In genomic region chr2:97490141-97490540, GRCh38 we compare ENCODE assay signal across 8 cellular contexts.
DNase-seq lines count a peak whose midpoint lies in the region; ATAC-seq and TF ChIP-seq lines count a peak whose summit lies in the region.
"Not testable (repeated sequence)": the region's sequence is repeated elsewhere in the genome, so short reads cannot be mapped to it uniquely, and the experiment has no call there.

No MANE protein-coding gene starts in this region.

- H3K27me3 ChIP-seq in heart left ventricle, sigmoid colon: not testable (repeated sequence)

- CTCF ChIA-PET in activated CD4-positive, alpha-beta T cell treated with anti-CD3 and anti-CD28 coated beads for 36 hours (lab: Charles Lee): not testable (repeated sequence)

- H3K9me3 ChIP-seq in heart left ventricle, sigmoid colon: not testable (repeated sequence)

- not testable (repeated sequence) for H3K4me1 Mint-ChIP-seq in activated CD4-positive, alpha-beta T cell treated with anti-CD3 and anti-CD28 coated beads for 36 hours

- not testable (repeated sequence) for ATAC-seq in activated CD4-positive, alpha-beta T cell treated with anti-CD3 and anti-CD28 coated beads for 36 hours; heart left ventricle

- not testable (repeated sequence) for H3K9me3 Mint-ChIP-seq in activated CD4-positive, alpha-beta T cell treated with anti-CD3 and anti-CD28 coated beads for 36 hours (ENCODE audit: low read depth)

- 84 to 97% (median 95%) methylated on average over 3 to 5 of the region's 5 CpGs for WGBS in heart left ventricle, 4 donors
- 96 to 98% methylated on average over 4 of the region's 5 CpGs for WGBS in sigmoid colon, 2 donors

- not testable (repeated sequence) for H3K4me3 Mint-ChIP-seq in activated CD4-positive, alpha-beta T cell treated with anti-CD3 and anti-CD28 coated beads for 36 hours

- H3K27me3 Mint-ChIP-seq in activated CD4-positive, alpha-beta T cell treated with anti-CD3 and anti-CD28 coated beads for 36 hours: not testable (repeated sequence)

- TF ChIP-seq CTCF in GM12865 (IDR thresholded peaks at IDR 0.05; ENCODE audit: insufficient read depth, low read depth, low read length, missing control alignments); heart left ventricle (IDR thresholded peaks at IDR 0.05); sigmoid colon (IDR thresholded peaks at IDR 0.05): not testable (repeated sequence)

- intact Hi-C loops in activated CD4-positive, alpha-beta T cell treated with anti-CD3 and anti-CD28 coated beads for 36 hours (cut with DNase I, micrococcal nuclease); heart left ventricle (cut with DNase I); sigmoid colon (cut with DNase I): not testable (repeated sequence)

- DNase-seq in GM12865 (ENCODE audit: low read depth) (peak; percentile 0), cerebellar cortex (ENCODE audit: low spot score) (peak; percentile 0), heart left ventricle (peak; percentile 6 to 68 (median 22)), lung microvascular endothelial cell (ENCODE audit: low read depth in 2 of 2) (peak; percentile 0 to 1), sigmoid colon (peak; percentile 65), ureter (ENCODE audit: low spot score) (peak; percentile 36)
- peak; percentile 5 for DNase-seq in activated CD4-positive, alpha-beta T cell treated with anti-CD3 and anti-CD28 coated beads for 36 hours
- peak; percentile 62 for DNase-seq in activated effector memory CD4-positive, alpha-beta T cell treated with anti-CD3 and anti-CD28 coated beads, Interleukin-2, amount 50 U/mL, for 16 hours

- not testable (repeated sequence) for H3K4me3 ChIP-seq in GM12865 (ENCODE audit: low read depth, low read length); heart left ventricle; sigmoid colon

- H3K36me3 Mint-ChIP-seq in activated CD4-positive, alpha-beta T cell treated with anti-CD3 and anti-CD28 coated beads for 36 hours (ENCODE audit: low read depth): not testable (repeated sequence)

- H3K36me3 ChIP-seq in heart left ventricle, sigmoid colon: not testable (repeated sequence)

- H3K27ac ChIP-seq in heart left ventricle, sigmoid colon: not testable (repeated sequence)

- not testable (repeated sequence) for H3K4me1 ChIP-seq in heart left ventricle, sigmoid colon

- not testable (repeated sequence) for TF ChIP-seq POLR2A in heart left ventricle (IDR thresholded peaks at IDR 0.05); sigmoid colon (IDR thresholded peaks at IDR 0.05)

- H3K27ac Mint-ChIP-seq in activated CD4-positive, alpha-beta T cell treated with anti-CD3 and anti-CD28 coated beads for 36 hours: not testable (repeated sequence)

- TF ChIP-seq EP300 in sigmoid colon (IDR thresholded peaks at IDR 0.05): not testable (repeated sequence)

- POLR2A ChIA-PET in activated CD4-positive, alpha-beta T cell treated with anti-CD3 and anti-CD28 coated beads for 36 hours (lab: Charles Lee): not testable (repeated sequence)

Comparison
In these comparisons a context has a peak if more than half of its experiments do, and no peak if none do; other contexts are left out.
1. DNase-seq: peak in every context shown above with its lines; median percentile 65 in sigmoid colon; 62 in activated effector memory CD4-positive, alpha-beta T cell treated with anti-CD3 and anti-CD28 coated beads, Interleukin-2, amount 50 U/mL, for 16 hours; 36 in ureter; 22 in heart left ventricle; 5 in activated CD4-positive, alpha-beta T cell treated with anti-CD3 and anti-CD28 coated beads for 36 hours; 0 in lung microvascular endothelial cell; 0 in GM12865; 0 in cerebellar cortex.